16 cellular contexts compared by ENCODE assay signal in genomic region chr10:77911535-77912123, GRCh38. TPM values are rescaled to one million over a fixed set of nuclear protein-coding genes. Genes with fewer than 3 reads are reported as not detected.
DNase-seq lines count a peak whose midpoint lies in the region; ATAC-seq, FAIRE-seq and TF ChIP-seq lines count a peak whose summit lies in the region.
"Had no signal": no experiment of that assay in that cellular context is flagged by ENCODE, and none has a peak within 500 bp of the region (broad histone marks: within the 10 kb centered on the region; RNA-seq: fewer than 3 reads in every experiment).

No MANE protein-coding gene starts in this region.

- peak overlapping the region; percentile 83 for H3K27ac Mint-ChIP-seq in HFFc6
- H3K27ac Mint-ChIP-seq: activated CD4-positive, alpha-beta T cell treated with anti-CD3 and anti-CD28 coated beads, Interleukin-2, amount 10 ng/mL, durations not matched to agents 7 days and 5 days; T-helper 2 cell treated with Interferon-gamma antibody and Interleukin-4, amounts not matched to agents 5 μg/mL and 100 μg/mL, for 36 hours had no signal

- no peak for TF ChIP-seq POLR2A in A549 (IDR thresholded peaks at IDR 0.05; ENCODE audit: low read length)

- H3K27me3 ChIP-seq in kidney epithelial cell (ENCODE audit: control insufficient read depth, insufficient read depth, low read length), result no peaks in the 10 kb centered on the region
- H3K27me3 ChIP-seq: neutrophil had no signal

- no peaks in the 10 kb centered on the region for H3K36me3 ChIP-seq in kidney epithelial cell (ENCODE audit: control insufficient read depth, insufficient read depth, low read length)
- H3K36me3 ChIP-seq: neutrophil had no signal

- TF ChIP-seq CTCF in A549 (IDR thresholded peaks at IDR 0.05), result 0 out of 3 replicates have a peak, but pooled peaks have one; percentile 4
- no peak; the same call in 1 of the 2 replicates for TF ChIP-seq CTCF in HFFc6 (IDR thresholded peaks at IDR 0.05)
- TF ChIP-seq CTCF in kidney epithelial cell (IDR thresholded peaks at IDR 0.05; ENCODE audit: insufficient read depth, low read length, poor library complexity, severe bottlenecking), result peak; percentile 14

- H3K9me3 ChIP-seq in A549, result no peaks in the 10 kb centered on the region
- H3K9me3 ChIP-seq: neutrophil had no signal

- H3K9me3 Mint-ChIP-seq in HFFc6, result no peaks in the 10 kb centered on the region
- H3K9me3 Mint-ChIP-seq: activated CD4-positive, alpha-beta T cell treated with anti-CD3 and anti-CD28 coated beads, Interleukin-2, amount 10 ng/mL, durations not matched to agents 7 days and 5 days; T-helper 2 cell treated with Interferon-gamma antibody and Interleukin-4, amounts not matched to agents 5 μg/mL and 100 μg/mL, for 36 hours had no signal

- ATAC-seq in A549, result peak; percentile 88 to 91
- ATAC-seq in GM19467 (IDR thresholded peaks at IDR 0.05; ENCODE audit: unreplicated experiment), result no peak

- H3K4me1 ChIP-seq in A549, result peaks cover 73% of the 10 kb centered on the region

- H3K4me3 ChIP-seq in A549 (no peak overlapping the region), kidney epithelial cell (ENCODE audit: low read depth, low read length) (no peak overlapping the region)

- POLR2A ChIA-PET in A549 (lab: Yijun Ruan, JAX), result no interaction called here

- H3K36me3 Mint-ChIP-seq in HFFc6 (ENCODE audit: low read depth), result 0 out of 2 replicates have a peak, but pooled peaks cover 5% of the 10 kb centered on the region

- DNase-seq in A549 (ENCODE audit: low read depth in 1 of 2, low spot score in 1 of 2) (peak; percentile 87 to 93), HFFc6 (peak; percentile 66), SW480 (ENCODE audit: low spot score) (peak; percentile 20), kidney epithelial cell (ENCODE audit: low read depth) (no peak), NCI-H2196 treated with DMSO at 0.1 percent for 48 hours (lab: John Stamatoyannopoulos, UW; ENCODE audit: unreplicated experiment) (no peak), GM19238 (ENCODE audit: insufficient read length, low spot score) (no peak), caudate nucleus (lab: John Stamatoyannopoulos, UW) (no peak)
- DNase-seq: activated CD4-positive, alpha-beta T cell treated with anti-CD3 and anti-CD28 coated beads, Interleukin-2, amount 10 ng/mL, durations not matched to agents 7 days and 5 days; amygdala; DMS 273 treated with DMSO at 0.1 percent for 48 hours; NCI-H1417 treated with DMSO at 0.1 percent for 48 hours; NCI-H510A treated with DMSO at 0.1 percent for 48 hours; substantia nigra had no signal

- H3K4me1 Mint-ChIP-seq in HFFc6 (ENCODE audit: low read depth), result peaks cover 76% of the 10 kb centered on the region
- H3K4me1 Mint-ChIP-seq: activated CD4-positive, alpha-beta T cell treated with anti-CD3 and anti-CD28 coated beads, Interleukin-2, amount 10 ng/mL, durations not matched to agents 7 days and 5 days had no signal

- peak; percentile 10 to 40; a peak in 1 of 5 replicates for TF ChIP-seq RAD21 in A549 (conservative IDR thresholded peaks at IDR 0.05 in 1 of 2, IDR thresholded peaks at IDR 0.05 in 1 of 2)

- H3K4me3 Mint-ChIP-seq in HFFc6, result no peak overlapping the region
- H3K4me3 Mint-ChIP-seq: activated CD4-positive, alpha-beta T cell treated with anti-CD3 and anti-CD28 coated beads, Interleukin-2, amount 10 ng/mL, durations not matched to agents 7 days and 5 days; T-helper 2 cell treated with Interferon-gamma antibody and Interleukin-4, amounts not matched to agents 5 μg/mL and 100 μg/mL, for 36 hours had no signal

- peaks cover 2% of the 10 kb centered on the region; the same call in 1 of the 2 replicates for H3K27me3 Mint-ChIP-seq in HFFc6 (ENCODE audit: insufficient read depth)

- WGBS in A549 (ENCODE audit: missing lambda C conversion rate), result 28% methylated on average over 7 of the region's 7 CpGs

- peak; percentile 4 to 59; a peak in 3 of 5 replicates for TF ChIP-seq EP300 in A549 (IDR thresholded peaks at IDR 0.05)

- H3K4me2 ChIP-seq in A549, result peak overlapping the region; percentile 77

- CTCF ChIA-PET in A549 (lab: Yijun Ruan, JAX), result interaction anchor here (0.6 to 3.5 kb wide), 6 partner anchors 11 to 746 kb away, joined by 3 to 16 read pairs (median 3); no protein-coding TSS in a partner anchor

- H3K27ac ChIP-seq in A549 (peak overlapping the region; percentile 86 to 93), caudate nucleus (ENCODE audit: low read depth, low read length) (no peak overlapping the region)
- H3K27ac ChIP-seq: neutrophil had no signal

- FAIRE-seq in A549 (lab: Jason Lieb, UNC), result no peak

TF ChIP-seq in A549, 52 proteins besides CTCF, POLR2A, EP300 and RAD21 (continues in another document):
- TF ChIP-seq REST (IDR thresholded peaks at IDR 0.05), result no peak
- TF ChIP-seq E2F6 (IDR thresholded peaks at IDR 0.05; ENCODE audit: borderline replicate concordance, low read depth), result no peak
- no peak for TF ChIP-seq RCOR1 (IDR thresholded peaks at IDR 0.05; ENCODE audit: low read depth, low read length)
- no peak for TF ChIP-seq FOSB (CRISPR knock-in tag; IDR thresholded peaks at IDR 0.05)
- TF ChIP-seq BCL3 (IDR thresholded peaks at IDR 0.05), result peak; percentile 42; the same call in 1 of the 3 replicates
- TF ChIP-seq SREBF2 (IDR thresholded peaks at IDR 0.05), result no peak
- TF ChIP-seq HOXA7 (CRISPR knock-in tag; IDR thresholded peaks at IDR 0.05), result no peak
- no peak for TF ChIP-seq ELK1 (IDR thresholded peaks at IDR 0.05; ENCODE audit: low read depth, low read length)
- TF ChIP-seq NPAS2 (CRISPR knock-in tag; IDR thresholded peaks at IDR 0.05; ENCODE audit: borderline replicate concordance), result no peak
- TF ChIP-seq CHD2 (IDR thresholded peaks at IDR 0.05; ENCODE audit: low read length, partially characterized antibody), result no peak
- TF ChIP-seq, protein P1, sequence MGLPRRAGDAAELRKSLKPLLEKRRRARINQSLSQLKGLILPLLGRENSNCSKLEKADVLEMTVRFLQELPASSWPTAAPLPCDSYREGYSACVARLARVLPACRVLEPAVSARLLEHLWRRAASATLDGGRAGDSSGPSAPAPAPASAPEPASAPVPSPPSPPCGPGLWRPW (IDR thresholded peaks at IDR 0.05), result peak; percentile 70; the same call in 1 of the 2 replicates
- no peak for TF ChIP-seq KDM5A (IDR thresholded peaks at IDR 0.05)
- no peak for TF ChIP-seq KDM1A (IDR thresholded peaks at IDR 0.05; ENCODE audit: low read depth)

RNA-seq across cellular contexts. Expression of gene DLG5, which starts 14.9 kb away (rescaled TPM):
- polyA plus RNA-seq in A549 (2011; rRNA removed) (17.0 and 23.3 TPM in 2 replicates), A549 (2017; fragmentation: RNase III; extraction: RNeasy Plus Mini Kit Qiagen cat#74134 plus additional on column Dnase treatment) (28.0 to 30.9 TPM (median 29.4 TPM) in 3 replicates)
- polyA plus RNA-seq in A549 (2012; cell fraction: cytosol; rRNA removed), result 25.8 and 30.8 TPM in 2 replicates
- 60.4 and 73.8 TPM in 2 replicates for polyA plus RNA-seq in A549 (2012; cell fraction: nucleus; rRNA removed)
- polyA minus RNA-seq in A549 (2011; rRNA and poly(A)+ RNA removed), result 36.7 and 38.4 TPM in 2 replicates
- 10 to 100 TPM; 48.2 to 52.9 (median 49.7) TPM for total RNA-seq in HFFc6 (2021; fragmentation: NEBNext Ultra II Directional; extraction: Animal tissue kit (Norgen Biotek cat#: 25700))
- total RNA-seq in kidney epithelial cell, result 35.9 and 42.1 TPM in 2 replicates

Comparison
In these comparisons a context has a peak if more than half of its experiments do, and no peak if none do; other contexts are left out.
1. DNase-seq: peak in A549 (2 of 2), HFFc6 (single experiment) and SW480 (single experiment); none in kidney epithelial cell (single experiment), NCI-H2196 treated with DMSO at 0.1 percent for 48 hours (single experiment), GM19238 (single experiment) and caudate nucleus (0 of 61).